ENCODE assay signal across 13 cellular contexts in the genomic region with DNA sequence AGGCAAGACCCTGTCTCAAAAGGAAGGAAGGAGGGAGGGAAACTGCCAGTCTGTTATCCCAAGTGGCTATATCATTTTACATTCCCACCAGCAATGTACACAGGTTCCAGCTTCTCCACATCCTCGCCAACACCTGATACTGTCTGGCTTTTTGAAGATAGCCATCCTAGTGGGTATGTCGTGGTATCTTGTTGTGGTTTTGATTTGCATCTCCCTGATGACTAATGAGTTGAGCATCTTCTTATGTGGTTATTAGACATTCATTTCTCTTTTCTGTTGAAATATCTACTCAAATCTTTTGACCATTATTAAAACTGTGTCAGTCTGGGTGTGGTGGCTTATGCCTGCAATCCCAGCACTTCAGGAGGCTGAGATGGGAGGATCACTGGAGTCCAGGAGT. TPM values are rescaled to one million over a fixed set of nuclear protein-coding genes. Genes with fewer than 3 reads are reported as not detected.
A peak's percentile ranks its signal among the peaks of the same experiment; 100 is the strongest.
DNase-seq lines count a peak whose midpoint lies in the region; ATAC-seq, FAIRE-seq and TF ChIP-seq lines count a peak whose summit lies in the region.
"Had no signal": no experiment of that assay in that cellular context is flagged by ENCODE, and none has a peak within 500 bp of the region (broad histone marks: within the 10 kb centered on the region; RNA-seq: fewer than 3 reads in every experiment).

No MANE protein-coding gene starts in this region.

- H3K4me3 ChIP-seq in PC-3 (ENCODE audit: low read length): no peak overlapping the region
- no peak overlapping the region for H3K4me3 ChIP-seq in left ventricle myocardium inferior
- H3K4me3 ChIP-seq in endodermal cell (ENCODE audit: low read length): no peak overlapping the region
- H3K4me3 ChIP-seq in right lobe of liver: no peak overlapping the region

- no peaks in the 10 kb centered on the region for H3K79me2 ChIP-seq in PC-3 (ENCODE audit: low read length)

- no peak for TF ChIP-seq CTCF in PC-3 (conservative IDR thresholded peaks at IDR 0.05; ENCODE audit: low read depth, low read length)
- no peak for TF ChIP-seq CTCF in foreskin keratinocyte (conservative IDR thresholded peaks at IDR 0.05)
- TF ChIP-seq CTCF in left ventricle myocardium inferior (IDR thresholded peaks at IDR 0.05; ENCODE audit: borderline replicate concordance): no peak
- TF ChIP-seq CTCF in endodermal cell (conservative IDR thresholded peaks at IDR 0.05): no peak
- no peak for TF ChIP-seq CTCF in right lobe of liver (IDR thresholded peaks at IDR 0.05)

- H2AFZ ChIP-seq in PC-3 (ENCODE audit: low read length): no peak overlapping the region

- H3K9me2 ChIP-seq in PC-3 (replicated peaks; ENCODE audit: low read length): no peaks in the 10 kb centered on the region

- no TSS peak for BruUV-seq in PC-3 (replicated peaks; lab: Mats Ljungman, UMichigan)

- H3K4me2 ChIP-seq in PC-3 (ENCODE audit: low read length): no peak overlapping the region

- no peaks in the 10 kb centered on the region for H3K27me3 ChIP-seq in PC-3 (ENCODE audit: low read length)
- H3K27me3 ChIP-seq in foreskin keratinocyte: peaks cover 26% of the 10 kb centered on the region
- no peaks in the 10 kb centered on the region for H3K27me3 ChIP-seq in left ventricle myocardium inferior (ENCODE audit: low read depth)
- no peaks in the 10 kb centered on the region for H3K27me3 ChIP-seq in endodermal cell (ENCODE audit: control insufficient read depth, insufficient read depth, low read length, poor library complexity, severe bottlenecking)
- no peaks in the 10 kb centered on the region for H3K27me3 ChIP-seq in right lobe of liver

- POLR2A ChIA-PET in PC-3 (lab: Charles Lee; ENCODE audit: unreplicated experiment): no interaction called here

- H3K9ac ChIP-seq in PC-3 (ENCODE audit: low read length) (no peak overlapping the region), endodermal cell (ENCODE audit: extremely low read depth, low read length, poor library complexity, severe bottlenecking) (no peak overlapping the region)

- H3K4me1 ChIP-seq in PC-3 (ENCODE audit: insufficient read depth, low read length) (peaks cover 11% of the 10 kb centered on the region; the same call in 1 of the 2 replicates), foreskin keratinocyte (peaks cover 4% of the 10 kb centered on the region), left ventricle myocardium inferior (no peaks in the 10 kb centered on the region), endodermal cell (ENCODE audit: control insufficient read depth, insufficient read depth, low read length) (no peaks in the 10 kb centered on the region), right lobe of liver (no peaks in the 10 kb centered on the region)

- H3F3A ChIP-seq in PC-3 (ENCODE audit: low read length, unreplicated experiment): no peaks in the 10 kb centered on the region

- ATAC-seq in HG02885 (IDR thresholded peaks at IDR 0.05; ENCODE audit: poor library complexity, unreplicated experiment): peak; percentile 71
- peak; percentile 69 for ATAC-seq in PC-3
- peak; percentile 92 for ATAC-seq in foreskin keratinocyte
- ATAC-seq in left lobe of liver: no peak
- no peak for ATAC-seq in right lobe of liver

- no peaks in the 10 kb centered on the region for H3K9me3 Mint-ChIP-seq in endodermal cell
- H3K9me3 Mint-ChIP-seq: natural killer cell had no signal

- H4K20me1 ChIP-seq in PC-3 (ENCODE audit: low read length): no peaks in the 10 kb centered on the region

- no peak overlapping the region for H3K27ac ChIP-seq in PC-3 (ENCODE audit: low read length)
- no peak overlapping the region for H3K27ac ChIP-seq in foreskin keratinocyte
- H3K27ac ChIP-seq in left ventricle myocardium inferior (replicated peaks): no peak overlapping the region
- H3K27ac ChIP-seq in endodermal cell (ENCODE audit: low read depth, low read length): no peak overlapping the region
- H3K27ac ChIP-seq in right lobe of liver: no peak overlapping the region
- H3K27ac ChIP-seq: VCaP had no signal

- peak; percentile 75 for FAIRE-seq in GM12892 (lab: Jason Lieb, UNC)

- H3K9me3 ChIP-seq in PC-3 (ENCODE audit: low read length): no peaks in the 10 kb centered on the region
- no peaks in the 10 kb centered on the region for H3K9me3 ChIP-seq in left ventricle myocardium inferior (replicated peaks)
- no peaks in the 10 kb centered on the region for H3K9me3 ChIP-seq in endodermal cell (ENCODE audit: control insufficient read depth, low read length)
- H3K9me3 ChIP-seq in right lobe of liver: no peaks in the 10 kb centered on the region

- no peaks in the 10 kb centered on the region for H3K36me3 Mint-ChIP-seq in endodermal cell (ENCODE audit: low read depth)
- H3K36me3 Mint-ChIP-seq: natural killer cell had no signal

- CTCF ChIA-PET in PC-3 (lab: Charles Lee): no interaction called here

- no peaks in the 10 kb centered on the region for H3K27me3 Mint-ChIP-seq in endodermal cell (ENCODE audit: insufficient read depth)

- H3K27ac Mint-ChIP-seq in endodermal cell: no peak overlapping the region
- H3K27ac Mint-ChIP-seq: natural killer cell had no signal

- WGBS in endodermal cell (ENCODE audit: insufficient coverage in 1 of 2, insufficient read length in 1 of 2), 2 experiments: 93% methylated on average over 2 of the region's 2 CpGs; no CpG with 5 or more reads in 1 of the 2 experiments
- WGBS in right lobe of liver (ENCODE audit: insufficient coverage, low coverage, low lambda C conversion rate, missing lambda C conversion rate): 82% methylated on average over 2 of the region's 2 CpGs

- no peak overlapping the region for H3K4me3 Mint-ChIP-seq in endodermal cell
- H3K4me3 Mint-ChIP-seq: natural killer cell had no signal

- intact Hi-C loops in PC-3 (cut with micrococcal nuclease): no loop called here
- intact Hi-C loops in left ventricle myocardium inferior (cut with micrococcal nuclease): no loop called here
- intact Hi-C loops in right lobe of liver (cut with DNase I): no loop called here

- H3K36me3 ChIP-seq in PC-3 (ENCODE audit: low read depth, low read length) (no peaks in the 10 kb centered on the region), left ventricle myocardium inferior (no peaks in the 10 kb centered on the region), endodermal cell (ENCODE audit: control insufficient read depth, insufficient read depth, low read length) (no peaks in the 10 kb centered on the region), right lobe of liver (no peaks in the 10 kb centered on the region)

- no peaks in the 10 kb centered on the region for H3K4me1 Mint-ChIP-seq in endodermal cell
- H3K4me1 Mint-ChIP-seq: natural killer cell had no signal

- no peak for TF ChIP-seq POLR2A in GM12892 (IDR thresholded peaks at IDR 0.05; ENCODE audit: low read depth, low read length)
- TF ChIP-seq POLR2A in right lobe of liver (IDR thresholded peaks at IDR 0.05): no peak

- DNase-seq in GM12892 (ENCODE audit: insufficient read length) (no peak), PC-3 (peak; percentile 75), foreskin keratinocyte (peak; percentile 87 to 91), left ventricle myocardium inferior (no peak), left lobe of liver (ENCODE audit: low spot score) (no peak), endodermal cell (no peak), right lobe of liver (no peak)
- DNase-seq: Calu3; KG1; natural killer cell; stimulated activated CD4-positive, alpha-beta T cell treated with anti-CD3 and anti-CD28 coated beads, Interleukin-2, amount 100 ng/mL, for 48 hours had no signal

RNA-seq across cellular contexts. Expression of gene ARID1B, which starts 47.9 kb away (rescaled TPM):
- polyA plus RNA-seq in GM12892 (2012; ENCODE audit: missing spikeins): 42.4 TPM
- total RNA-seq in PC-3 (2014; rRNA removed) (24.1 and 24.2 TPM in 2 replicates), foreskin keratinocyte (28.2 and 31.4 TPM in 2 replicates), left ventricle myocardium inferior (43.4 TPM), left lobe of liver (26.4 TPM), endodermal cell (100 to 1,000 TPM in 1 of 2 donors, 10 to 100 TPM in 1; 74.0 to 110 TPM), right lobe of liver (10 to 100 TPM; 23.2 to 35.3 (median 30.7) TPM)
- polyA plus RNA-seq in foreskin keratinocyte: 6.9 and 8.5 TPM in 2 replicates
- 44.9 TPM for polyA plus RNA-seq in endodermal cell (2013, experiment 1 of 2)
- polyA plus RNA-seq in endodermal cell (2013, experiment 2 of 2): 47.0 TPM

Comparison
In these comparisons a context has a peak if more than half of its experiments do, and no peak if none do; other contexts are left out.
1. DNase-seq: peak in PC-3 (single experiment) and foreskin keratinocyte (2 of 2); none in GM12892 (single experiment), left ventricle myocardium inferior (single experiment), left lobe of liver (single experiment), endodermal cell (single experiment) and right lobe of liver (0 of 3).
2. ATAC-seq: peak in HG02885 (single experiment), PC-3 (single experiment) and foreskin keratinocyte (single experiment); none in left lobe of liver (single experiment) and right lobe of liver (0 of 4).